In genomic region chrX:22192419-22193086, GRCh38 we compare ENCODE assay signal across 8 cellular contexts.
DNase-seq lines count a peak whose midpoint lies in the region; ATAC-seq and TF ChIP-seq lines count a peak whose summit lies in the region.

No MANE protein-coding gene starts in this region.

- TF ChIP-seq CTCF in omental fat pad (IDR thresholded peaks at IDR 0.05) = peak in 1 of 3 donors; percentile 45
- TF ChIP-seq CTCF in tibial nerve (IDR thresholded peaks at IDR 0.05) = peak; percentile 53 to 66 (median 64)

- H3K27me3 ChIP-seq in tibial nerve = peaks cover 0 to 4% of the 10 kb centered on the region in 2 donors

- TF ChIP-seq EP300 in tibial nerve (IDR thresholded peaks at IDR 0.05) = no peak

- no peak overlapping the region for H3K27ac ChIP-seq in tibial nerve

- H3K36me3 ChIP-seq in tibial nerve = no peaks in the 10 kb centered on the region

- WGBS in tibial nerve, 2 donors = 26 to 28% methylated on average over 14 of the region's 14 CpGs

- no peaks in the 10 kb centered on the region for H3K9me3 ChIP-seq in tibial nerve

- peak; percentile 92 for ATAC-seq in GM21367 (IDR thresholded peaks at IDR 0.05; ENCODE audit: unreplicated experiment)
- ATAC-seq in omental fat pad (ENCODE audit: low FRiP score) = no peak

- H3K4me3 ChIP-seq in tibial nerve = no peak overlapping the region

- no peaks in the 10 kb centered on the region for H3K4me1 ChIP-seq in tibial nerve

- no peak for TF ChIP-seq POLR2A in tibial nerve (IDR thresholded peaks at IDR 0.05)

- DNase-seq in DMS114 treated with DMSO at 0.1 percent for 48 hours (lab: John Stamatoyannopoulos, UW; ENCODE audit: unreplicated experiment) = peak; percentile 31
- DNase-seq in HK-2 (ENCODE audit: unreplicated experiment) = peak; percentile 62
- DNase-seq in RPMI8226 = peak; percentile 52
- peak; percentile 14 for DNase-seq in activated T-helper 9 cell treated with anti-CD3 and anti-CD28 coated beads, Interleukin-2, amount 50 U/mL, for 16 hours (ENCODE audit: low read depth)
- DNase-seq in foreskin melanocyte = peak; percentile 23
- DNase-seq in omental fat pad (ENCODE audit: low spot score) = peak; percentile 27
- DNase-seq in tibial nerve (ENCODE audit: low spot score in 2 of 2) = peak; percentile 52 to 64
